ENCODE assay signal across 35 cellular contexts in genomic region chr7:139446051-139446890, GRCh38. TPM values are rescaled to one million over a fixed set of nuclear protein-coding genes. Genes with fewer than 3 reads are reported as not detected.
"Had no signal": no experiment of that assay in that cellular context is flagged by ENCODE, and none has a peak within 500 bp of the region (broad histone marks: within the 10 kb centered on the region; RNA-seq: fewer than 3 reads in every experiment).

No MANE protein-coding gene starts in this region.

- H3K4me1 ChIP-seq: adrenal gland, body of pancreas, breast epithelium had no signal

- H3K9me3 ChIP-seq: adrenal gland, body of pancreas, breast epithelium had no signal

- ATAC-seq: activated CD4-positive, alpha-beta T cell treated with anti-CD3 and anti-CD28 coated beads for 36 hours; activated CD4-positive, CD25-positive, alpha-beta regulatory T cell treated with anti-CD3 and anti-CD28 coated beads, Interleukin-2, amount 50 U/mL, for 24 hours; activated CD8-positive, alpha-beta T cell treated with anti-CD3 and anti-CD28 coated beads for 36 hours; activated naive CD4-positive, alpha-beta T cell treated with anti-CD3 and anti-CD28 coated beads, Interleukin-2, amount 50 U/mL, for 72 hours; activated T-cell treated with anti-CD3 and anti-CD28 coated beads, Interleukin-2, amount 50 U/mL, for 4 hours; activated T-cell treated with anti-CD3 and anti-CD28 coated beads, Interleukin-2, amount 50 U/mL, for 72 hours; activated T-helper 17 cell treated with anti-CD3 and anti-CD28 coated beads, Interleukin-2, amount 50 U/mL, for 72 hours; body of pancreas; WTC11 had no signal

- H3K27ac ChIP-seq: adrenal gland, body of pancreas, brain microvascular endothelial cell, breast epithelium, WERI-Rb-1 had no signal

- DNase-seq: activated CD4-positive, alpha-beta memory T cell treated with anti-CD3 and anti-CD28 coated beads for 36 hours; activated CD4-positive, alpha-beta T cell treated with anti-CD3 and anti-CD28 coated beads for 1 hour; activated CD4-positive, alpha-beta T cell treated with anti-CD3 and anti-CD28 coated beads for 36 hours; activated CD4-positive, alpha-beta T cell treated with anti-CD3 and anti-CD28 coated beads for 48 hours; activated CD4-positive, alpha-beta T cell treated with anti-CD3 and anti-CD28 coated beads, Interleukin-2, amount 10 ng/mL, durations not matched to agents 7 days and 5 days; activated CD4-positive, CD25-positive, alpha-beta regulatory T cell; activated CD8-positive, alpha-beta memory T cell treated with anti-CD3 and anti-CD28 coated beads, Interleukin-2, amount 50 U/mL, for 4 hours; activated CD8-positive, alpha-beta T cell treated with anti-CD3 and anti-CD28 coated beads for 36 hours; activated effector memory CD4-positive, alpha-beta T cell treated with anti-CD3 and anti-CD28 coated beads, Interleukin-2, amount 50 U/mL, for 16 hours; activated gamma-delta T cell treated with Interleukin-2 at 50 U/mL for 16 hours; activated naive CD4-positive, alpha-beta T cell; activated naive CD4-positive, alpha-beta T cell treated with anti-CD3 and anti-CD28 coated beads for 36 hours; activated naive CD4-positive, alpha-beta T cell treated with anti-CD3 and anti-CD28 coated beads, Interleukin-2, amount 50 U/mL, for 16 hours; activated naive CD8-positive, alpha-beta T cell treated with anti-CD3 and anti-CD28 coated beads for 36 hours; activated T-cell treated with anti-CD3 and anti-CD28 coated beads for 4 hours; activated T-cell treated with anti-CD3 and anti-CD28 coated beads, Interleukin-2, amount 50 U/mL, for 1 hour; activated T-cell treated with anti-CD3 and anti-CD28 coated beads, Interleukin-2, amount 50 U/mL, for 4 hours; activated T-cell treated with anti-CD3 and anti-CD28 coated beads, Interleukin-2, amount 50 U/mL, for 72 hours; adrenal gland; amniotic stem cell; aorta; body of pancreas; brain microvascular endothelial cell; central memory CD4-positive, alpha-beta T cell; T-helper 1 cell; T-helper 2 cell; T-helper 9 cell had no signal

- H3K4me3 ChIP-seq: adrenal gland, body of pancreas, breast epithelium had no signal

- H3K27me3 ChIP-seq: adrenal gland, body of pancreas, brain microvascular endothelial cell, breast epithelium had no signal

- H3K36me3 ChIP-seq: adrenal gland, brain microvascular endothelial cell, breast epithelium, WERI-Rb-1 had no signal

RNA-seq across cellular contexts. Expression of gene KLRG2, which starts 37.2 kb away (rescaled TPM):
- total RNA-seq: activated CD4-positive, alpha-beta T cell treated with anti-CD3 and anti-CD28 coated beads, Interleukin-2, amount 10 ng/mL, durations not matched to agents 7 days and 5 days; activated T-helper 17 cell treated with anti-CD3 and anti-CD28 coated beads, Interleukin-2, amount 50 U/mL, for 72 hours; aorta; cardiac septum; cerebellum had no signal
- polyA plus RNA-seq: aorta had no signal
